ENCODE assay signal across 8 cellular contexts in the genomic region with DNA sequence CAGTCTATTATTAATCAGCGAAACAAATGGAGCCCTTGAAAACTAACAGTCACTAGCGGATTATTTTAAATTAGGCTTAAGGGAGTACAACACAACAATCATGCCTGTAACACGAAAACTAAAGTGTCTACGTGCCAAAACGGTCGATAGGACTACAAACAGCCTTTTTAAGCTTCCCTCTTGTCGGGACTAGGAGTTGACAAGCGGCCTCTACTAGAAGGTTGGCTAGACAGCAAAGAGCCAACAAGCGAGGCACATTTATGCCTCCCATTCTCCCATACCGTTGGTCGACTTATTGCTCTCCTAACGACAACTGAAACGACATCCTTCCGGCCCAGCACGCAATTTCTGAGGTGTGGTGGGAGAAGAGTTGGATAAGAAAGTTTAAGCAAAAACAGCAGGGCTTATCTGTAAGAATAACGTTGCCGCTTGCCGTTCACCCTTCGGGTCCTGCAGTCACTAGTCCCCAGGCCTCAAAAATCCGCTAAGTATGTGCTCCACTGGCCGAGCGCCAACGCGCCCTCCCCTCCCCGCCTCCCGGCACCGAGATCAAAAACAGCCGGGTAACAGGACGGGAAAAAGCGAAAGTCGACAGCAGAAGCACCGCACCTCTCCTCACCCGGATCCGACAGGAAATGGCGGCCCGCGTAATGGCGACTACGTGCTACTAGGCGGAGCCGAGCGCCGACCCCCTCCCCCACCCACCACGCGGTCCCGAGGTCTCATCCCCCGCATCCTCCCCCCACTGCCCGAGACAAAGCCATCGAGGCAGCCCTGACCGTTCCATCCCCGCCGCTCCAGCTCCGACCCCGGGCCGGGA. TPM values are rescaled to one million over a fixed set of nuclear protein-coding genes. Genes with fewer than 3 reads are reported as not detected.
A peak's percentile ranks its signal among the peaks of the same experiment; 100 is the strongest.
DNase-seq lines count a peak whose midpoint lies in the region; ATAC-seq and TF ChIP-seq lines count a peak whose summit lies in the region.

No MANE protein-coding gene starts in this region.

- no peak for TF ChIP-seq CTCF in chondrocyte (IDR thresholded peaks at IDR 0.05)

- H3K9me3 Mint-ChIP-seq in chondrocyte (ENCODE audit: low read depth) = no peaks in the 10 kb centered on the region

- peaks cover 52% of the 10 kb centered on the region for H3K4me1 Mint-ChIP-seq in chondrocyte (ENCODE audit: low read depth)

- peak overlapping the region; percentile 100 for H3K27ac Mint-ChIP-seq in chondrocyte (ENCODE audit: unreplicated experiment)

- H3K36me3 Mint-ChIP-seq in chondrocyte (ENCODE audit: low read depth) = peaks cover 34% of the 10 kb centered on the region

- H3K4me3 Mint-ChIP-seq in chondrocyte (ENCODE audit: unreplicated experiment) = peak overlapping the region; percentile 86

- ATAC-seq in HG02840 (IDR thresholded peaks at IDR 0.05; ENCODE audit: low FRiP score, unreplicated experiment) (peak; percentile 27), GM19463 (IDR thresholded peaks at IDR 0.05; ENCODE audit: unreplicated experiment) (no peak)

- H3K27me3 Mint-ChIP-seq in chondrocyte (ENCODE audit: low read depth) = no peaks in the 10 kb centered on the region

- peak; percentile 71 for DNase-seq in GDM1 (lab: John Stamatoyannopoulos, UW)
- peak; percentile 43 for DNase-seq in NCI-H2196 treated with DMSO at 0.1 percent for 48 hours (lab: John Stamatoyannopoulos, UW; ENCODE audit: unreplicated experiment)
- DNase-seq in activated CD4-positive, alpha-beta T cell treated with anti-CD3 and anti-CD28 coated beads for 4 hours = peak; percentile 86 to 93
- DNase-seq in chondrocyte (ENCODE audit: low spot score) = peak; percentile 94
- DNase-seq in kidney tubule cell (ENCODE audit: low spot score) = peak; percentile 86
- DNase-seq in stimulated activated CD4-positive, alpha-beta T cell treated with anti-CD3 and anti-CD28 coated beads, Interleukin-15, amount 100 ng/mL, for 24 hours = peak; percentile 93

RNA-seq across cellular contexts. Expression of a gene that starts 0.8 kb away (rescaled TPM):
- total RNA-seq in chondrocyte = 387 to 419 TPM (median 392 TPM) in 3 replicates

RNA-seq across cellular contexts. Expression of a gene that starts 1.4 kb away (rescaled TPM):
- total RNA-seq in chondrocyte = 7.7 to 9.1 TPM (median 7.9 TPM) in 3 replicates

RNA-seq across cellular contexts. Expression of a gene that starts 58.0 kb away (rescaled TPM):
- total RNA-seq in chondrocyte = 2.7 to 4.4 TPM (median 3.1 TPM) in 3 replicates

Comparison
In these comparisons a context has a peak if more than half of its experiments do, and no peak if none do; other contexts are left out.
1. DNase-seq: peak in every context shown above with its lines; median percentile 94 in chondrocyte; 93 in stimulated activated CD4-positive, alpha-beta T cell treated with anti-CD3 and anti-CD28 coated beads, Interleukin-15, amount 100 ng/mL, for 24 hours; 90 in activated CD4-positive, alpha-beta T cell treated with anti-CD3 and anti-CD28 coated beads for 4 hours; 86 in kidney tubule cell; 71 in GDM1; 43 in NCI-H2196 treated with DMSO at 0.1 percent for 48 hours.